28 cellular contexts compared by ENCODE assay signal in genomic region chr15:88108991-88109390, GRCh38.
"Had no signal": no experiment of that assay in that cellular context is flagged by ENCODE, and none has a peak within 500 bp of the region (broad histone marks: within the 10 kb centered on the region; RNA-seq: fewer than 3 reads in every experiment).

No MANE protein-coding gene starts in this region.

- H3K4me1 Mint-ChIP-seq: activated B cell treated with CpG ODN at 0.5 μM for 24 hours; activated CD8-positive, alpha-beta memory T cell treated with anti-CD3 and anti-CD28 coated beads, Interleukin-2, amount 10 ng/mL, durations not matched to agents 7 days and 5 days; mesothelial cell of epicardium; naive B cell; nephron progenitor cell had no signal

- H3K4me1 ChIP-seq: breast epithelium, esophagus squamous epithelium, heart right ventricle, testis, uterus had no signal

- H3K9me3 ChIP-seq: breast epithelium, esophagus squamous epithelium, heart right ventricle, ovary, testis, uterus had no signal

- H3K4me3 ChIP-seq: breast epithelium, esophagus squamous epithelium, heart right ventricle, ovary, skin epidermis, testis, uterus had no signal

- ATAC-seq: activated CD8-positive, alpha-beta memory T cell treated with anti-CD3 and anti-CD28 coated beads, Interleukin-2, amount 10 ng/mL, durations not matched to agents 7 days and 5 days; activated CD8-positive, alpha-beta T cell treated with anti-CD3 and anti-CD28 coated beads, Interleukin-2, amount 10 ng/mL, durations not matched to agents 7 days and 5 days; activated naive CD4-positive, alpha-beta T cell treated with anti-CD3 and anti-CD28 coated beads, Interleukin-2, amount 50 U/mL, for 72 hours; activated T-cell treated with anti-CD3 and anti-CD28 coated beads, Interleukin-2, amount 50 U/mL, for 72 hours; heart right ventricle; sciatic nerve; stimulated activated naive CD8-positive, alpha-beta T cell treated with anti-CD3 and anti-CD28 coated beads, Interleukin-15, Interleukin-2, amounts not matched to agents 100 U/mL and 50 U/mL, for 24 hours had no signal

- H3K27ac ChIP-seq: breast epithelium, epithelial cell of prostate, esophagus squamous epithelium, heart right ventricle, ovary, skin epidermis, testis, uterus had no signal

- H3K9me3 Mint-ChIP-seq: activated B cell treated with CpG ODN at 0.5 μM for 24 hours; activated naive CD4-positive, alpha-beta T cell treated with anti-CD3 and anti-CD28 coated beads, Interleukin-2, amount 50 U/mL, for 72 hours; activated T-cell treated with anti-CD3 and anti-CD28 coated beads, Interleukin-2, amount 50 U/mL, for 72 hours; mesothelial cell of epicardium; nephron progenitor cell had no signal

- H3K27me3 ChIP-seq: breast epithelium, esophagus squamous epithelium, ovary, testis, uterus had no signal

- H3K27me3 Mint-ChIP-seq: activated B cell treated with CpG ODN at 0.5 μM for 24 hours; activated CD8-positive, alpha-beta memory T cell treated with anti-CD3 and anti-CD28 coated beads, Interleukin-2, amount 10 ng/mL, durations not matched to agents 7 days and 5 days; naive B cell had no signal

- H3K36me3 ChIP-seq: breast epithelium, esophagus squamous epithelium, heart right ventricle, ovary, uterus had no signal

- H3K36me3 Mint-ChIP-seq: activated CD8-positive, alpha-beta memory T cell treated with anti-CD3 and anti-CD28 coated beads, Interleukin-2, amount 10 ng/mL, durations not matched to agents 7 days and 5 days; activated naive CD4-positive, alpha-beta T cell treated with anti-CD3 and anti-CD28 coated beads, Interleukin-2, amount 50 U/mL, for 72 hours; mesothelial cell of epicardium; naive B cell had no signal

- H3K4me3 Mint-ChIP-seq: activated B cell treated with CpG ODN at 0.5 μM for 24 hours; activated CD8-positive, alpha-beta memory T cell treated with anti-CD3 and anti-CD28 coated beads, Interleukin-2, amount 10 ng/mL, durations not matched to agents 7 days and 5 days; activated CD8-positive, alpha-beta T cell treated with anti-CD3 and anti-CD28 coated beads, Interleukin-2, amount 10 ng/mL, durations not matched to agents 7 days and 5 days; activated T-cell treated with anti-CD3 and anti-CD28 coated beads, Interleukin-2, amount 50 U/mL, for 72 hours; mesothelial cell of epicardium; naive B cell; nephron progenitor cell had no signal

- H3K27ac Mint-ChIP-seq: activated B cell treated with CpG ODN at 0.5 μM for 24 hours; activated CD8-positive, alpha-beta memory T cell treated with anti-CD3 and anti-CD28 coated beads, Interleukin-2, amount 10 ng/mL, durations not matched to agents 7 days and 5 days; activated CD8-positive, alpha-beta T cell treated with anti-CD3 and anti-CD28 coated beads, Interleukin-2, amount 10 ng/mL, durations not matched to agents 7 days and 5 days; activated naive CD4-positive, alpha-beta T cell treated with anti-CD3 and anti-CD28 coated beads, Interleukin-2, amount 50 U/mL, for 72 hours; activated T-cell treated with anti-CD3 and anti-CD28 coated beads, Interleukin-2, amount 50 U/mL, for 72 hours; mesothelial cell of epicardium; nephron progenitor cell; progenitor cell of endocrine pancreas had no signal

- DNase-seq: activated B cell treated with CpG ODN at 0.5 μM for 24 hours; activated CD4-positive, alpha-beta T cell treated with anti-CD3 and anti-CD28 coated beads, Interleukin-2, amount 50 U/mL, for 1 hour; activated CD8-positive, alpha-beta memory T cell treated with anti-CD3 and anti-CD28 coated beads, Interleukin-2, amount 10 ng/mL, durations not matched to agents 7 days and 5 days; activated CD8-positive, alpha-beta T cell treated with anti-CD3 and anti-CD28 coated beads, Interleukin-2, amount 10 ng/mL, durations not matched to agents 7 days and 5 days; activated naive CD4-positive, alpha-beta T cell; activated T-cell treated with anti-CD3 and anti-CD28 coated beads, Interleukin-2, amount 50 U/mL, for 72 hours; central memory CD4-positive, alpha-beta T cell; dermis blood vessel endothelial cell; effector CD4-positive, alpha-beta T cell; esophagus squamous epithelium; foreskin melanocyte; heart right ventricle; naive B cell; nephron progenitor cell; ovary; stimulated activated CD4-positive, alpha-beta T cell treated with anti-CD3 and anti-CD28 coated beads, Interleukin-12 subunit alpha, Interleukin-12 subunit beta, amount 100 ng/mL, for 4 hours; stimulated activated CD4-positive, alpha-beta T cell treated with anti-CD3 and anti-CD28 coated beads, Interleukin-4, amount 100 ng/mL, for 1 hour; stimulated activated naive CD8-positive, alpha-beta T cell treated with anti-CD3 and anti-CD28 coated beads, Interleukin-15, Interleukin-2, amounts not matched to agents 100 U/mL and 50 U/mL, for 24 hours; testis; trophoblast cell; uterus had no signal
